In genomic region chr12:70305794-70306193, GRCh38 we compare ENCODE assay signal across 21 cellular contexts.
DNase-seq lines count a peak whose midpoint lies in the region; ATAC-seq, FAIRE-seq and TF ChIP-seq lines count a peak whose summit lies in the region.
"Had no signal": no experiment of that assay in that cellular context is flagged by ENCODE, and none has a peak within 500 bp of the region (broad histone marks: within the 10 kb centered on the region; RNA-seq: fewer than 3 reads in every experiment).

No MANE protein-coding gene starts in this region.

- DNase-seq in AG08396 (ENCODE audit: low spot score): peak; percentile 42
- DNase-seq in T-helper 17 cell: no peak
- no peak for DNase-seq in central memory CD8-positive, alpha-beta T cell (ENCODE audit: low spot score in 2 of 2)
- no peak for DNase-seq in A172 (ENCODE audit: low spot score)
- DNase-seq in NCI-H1694 treated with DMSO at 0.1 percent for 48 hours (lab: John Stamatoyannopoulos, UW): no peak
- DNase-seq in neural progenitor cell (ENCODE audit: low spot score): no peak
- DNase-seq: Calu3, DMS53, KG1, NCI-H1436, NCI-H2029 treated with DMSO at 0.1 percent for 48 hours, NCI-H510A, NCI-H82, PC-3, SJCRH30 had no signal

- no peaks in the 10 kb centered on the region for H3K27me3 Mint-ChIP-seq in T-helper 17 cell
- no peaks in the 10 kb centered on the region for H3K27me3 Mint-ChIP-seq in central memory CD8-positive, alpha-beta T cell
- peaks cover 2% of the 10 kb centered on the region for H3K27me3 Mint-ChIP-seq in neural progenitor cell (ENCODE audit: insufficient read depth, low read depth)
- H3K27me3 Mint-ChIP-seq: B cell; CD4-positive, CD25-positive, alpha-beta regulatory T cell had no signal

- no peak overlapping the region for H3K4me2 ChIP-seq in neural progenitor cell
- H3K4me2 ChIP-seq: GM23338 had no signal

- H3K27me3 ChIP-seq in neural progenitor cell: no peaks in the 10 kb centered on the region
- H3K27me3 ChIP-seq: SJCRH30 had no signal

- H3K4me3 ChIP-seq in neural progenitor cell: no peak overlapping the region
- H3K4me3 ChIP-seq: GM23338, SJCRH30 had no signal

- no peaks in the 10 kb centered on the region for H3K4me1 ChIP-seq in neural progenitor cell
- H3K4me1 ChIP-seq: SJCRH30 had no signal

- peaks cover 86% of the 10 kb centered on the region for H3K79me2 ChIP-seq in neural progenitor cell (ENCODE audit: low read depth)

- H3K9me3 Mint-ChIP-seq in central memory CD8-positive, alpha-beta T cell: no peaks in the 10 kb centered on the region
- peaks cover 30% of the 10 kb centered on the region for H3K9me3 Mint-ChIP-seq in neural progenitor cell

- H2AFZ ChIP-seq in neural progenitor cell (replicated peaks): no peak overlapping the region
- H2AFZ ChIP-seq: GM23338 had no signal

- peak overlapping the region; percentile 48 for H3K27ac Mint-ChIP-seq in T-helper 17 cell
- peak overlapping the region; percentile 76 for H3K27ac Mint-ChIP-seq in central memory CD8-positive, alpha-beta T cell (ENCODE audit: low read depth)
- no peak overlapping the region for H3K27ac Mint-ChIP-seq in neural progenitor cell
- H3K27ac Mint-ChIP-seq: B cell, GM23338 had no signal

- H3K36me3 Mint-ChIP-seq in T-helper 17 cell (ENCODE audit: low read depth) (peaks cover 6% of the 10 kb centered on the region), neural progenitor cell (peaks cover 44% of the 10 kb centered on the region)
- H3K36me3 Mint-ChIP-seq in central memory CD8-positive, alpha-beta T cell (ENCODE audit: insufficient read depth): peaks cover 12% of the 10 kb centered on the region

- peak; percentile 70 for FAIRE-seq in islet of Langerhans (lab: Jason Lieb, UNC)

- no peak for ATAC-seq in T-helper 17 cell
- ATAC-seq in central memory CD8-positive, alpha-beta T cell (replicated peaks; ENCODE audit: extremely low read depth, poor library complexity, severe bottlenecking): no peak
- ATAC-seq: GM23338, HCT116, PC-3 had no signal

- no peaks in the 10 kb centered on the region for H3K36me3 ChIP-seq in neural progenitor cell

- no peak overlapping the region for H3K9ac ChIP-seq in neural progenitor cell

- TF ChIP-seq CTCF in neural progenitor cell (IDR thresholded peaks at IDR 0.05): no peak

- H3K4me1 Mint-ChIP-seq in T-helper 17 cell (peaks cover 14% of the 10 kb centered on the region), neural progenitor cell (no peaks in the 10 kb centered on the region)
- H3K4me1 Mint-ChIP-seq in central memory CD8-positive, alpha-beta T cell: peaks cover 39% of the 10 kb centered on the region

- peaks cover 16% of the 10 kb centered on the region for H4K20me1 ChIP-seq in neural progenitor cell (ENCODE audit: low read depth)

- H3F3A ChIP-seq in neural progenitor cell (ENCODE audit: low read depth): no peaks in the 10 kb centered on the region

- no peaks in the 10 kb centered on the region for H3K9me3 ChIP-seq in T-helper 17 cell (ENCODE audit: control insufficient read depth, low read length, poor library complexity, severe bottlenecking)
- no peaks in the 10 kb centered on the region for H3K9me3 ChIP-seq in neural progenitor cell (ENCODE audit: low read depth)
- H3K9me3 ChIP-seq: SJCRH30 had no signal

- H3K27ac ChIP-seq in neural progenitor cell: no peak overlapping the region
- H3K27ac ChIP-seq: RWPE1, SJCRH30 had no signal

- H3K4me3 Mint-ChIP-seq in T-helper 17 cell (no peak overlapping the region), neural progenitor cell (no peak overlapping the region)
- no peak overlapping the region for H3K4me3 Mint-ChIP-seq in central memory CD8-positive, alpha-beta T cell
- H3K4me3 Mint-ChIP-seq: B cell, GM23338 had no signal
